8 cellular contexts compared by ENCODE assay signal in genomic region chr12:47990351-47991105, GRCh38. TPM values are rescaled to one million over a fixed set of nuclear protein-coding genes. Genes with fewer than 3 reads are reported as not detected.
A peak's percentile ranks its signal among the peaks of the same experiment; 100 is the strongest.
DNase-seq lines count a peak whose midpoint lies in the region; ATAC-seq and TF ChIP-seq lines count a peak whose summit lies in the region.

No MANE protein-coding gene starts in this region.

- ATAC-seq in GM18907 (IDR thresholded peaks at IDR 0.05; ENCODE audit: unreplicated experiment) = peak; percentile 97
- ATAC-seq in HG02884 (IDR thresholded peaks at IDR 0.05; ENCODE audit: unreplicated experiment) = peak; percentile 96
- peak; percentile 15 for ATAC-seq in esophagus mucosa

- H3K9me3 Mint-ChIP-seq in progenitor cell of endocrine pancreas (ENCODE audit: low read depth) (no peaks in the 10 kb centered on the region), endothelial cell (ENCODE audit: unreplicated experiment) (no peaks in the 10 kb centered on the region)

- no peak for TF ChIP-seq CTCF in progenitor cell of endocrine pancreas (IDR thresholded peaks at IDR 0.05; ENCODE audit: unreplicated experiment)
- no peak for TF ChIP-seq CTCF in BE2C (IDR thresholded peaks at IDR 0.05; ENCODE audit: low read depth, low read length)
- no peak for TF ChIP-seq CTCF in endothelial cell (IDR thresholded peaks at IDR 0.05; ENCODE audit: unreplicated experiment)

- H3K36me3 Mint-ChIP-seq in progenitor cell of endocrine pancreas (ENCODE audit: insufficient read depth) (peaks cover 21% of the 10 kb centered on the region), endothelial cell (ENCODE audit: low read depth, unreplicated experiment) (no peaks in the 10 kb centered on the region)

- no peak overlapping the region for H3K4me3 Mint-ChIP-seq in progenitor cell of endocrine pancreas (ENCODE audit: low read depth)
- no peak overlapping the region for H3K4me3 Mint-ChIP-seq in endothelial cell (ENCODE audit: unreplicated experiment)

- H3K36me3 ChIP-seq in BE2C = no peaks in the 10 kb centered on the region

- H3K4me1 Mint-ChIP-seq in progenitor cell of endocrine pancreas (ENCODE audit: low read depth) = peaks cover 16% of the 10 kb centered on the region
- peaks cover 13% of the 10 kb centered on the region for H3K4me1 Mint-ChIP-seq in endothelial cell (ENCODE audit: unreplicated experiment)

- DNase-seq in SIG-M5 treated with dmso at 0.1 percent for 504 hours (lab: John Stamatoyannopoulos, UW; ENCODE audit: unreplicated experiment) (peak; percentile 81), progenitor cell of endocrine pancreas (ENCODE audit: low spot score, unreplicated experiment) (no peak), NCI-H1436 (lab: John Stamatoyannopoulos, UW) (no peak), BE2C (no peak), endothelial cell (ENCODE audit: low spot score) (no peak)

- H3K27me3 ChIP-seq in BE2C = no peaks in the 10 kb centered on the region; the same call in 1 of the 2 replicates

- no peak overlapping the region for H3K4me3 ChIP-seq in BE2C (ENCODE audit: low read depth, low read length)

- H3K27me3 Mint-ChIP-seq in progenitor cell of endocrine pancreas = no peaks in the 10 kb centered on the region
- peaks cover 17% of the 10 kb centered on the region for H3K27me3 Mint-ChIP-seq in endothelial cell (ENCODE audit: unreplicated experiment)

- no peak overlapping the region for H3K27ac Mint-ChIP-seq in progenitor cell of endocrine pancreas
- no peak overlapping the region for H3K27ac Mint-ChIP-seq in endothelial cell (ENCODE audit: unreplicated experiment)

- peaks cover 8% of the 10 kb centered on the region; the same call in 1 of the 2 replicates for H3K4me1 ChIP-seq in BE2C

- no peaks in the 10 kb centered on the region for H3K9me3 ChIP-seq in BE2C

RNA-seq across cellular contexts. Expression of gene COL2A1, which starts 13.7 kb away (rescaled TPM):
- total RNA-seq in esophagus mucosa (not detected), progenitor cell of endocrine pancreas (424 and 446 TPM in 2 replicates), endothelial cell (ENCODE audit: unreplicated experiment) (1.9 TPM)
- polyA plus RNA-seq in BE2C (2012; ENCODE audit: insufficient read depth, insufficient read length, low read depth) = not detected

RNA-seq across cellular contexts. Expression of gene TMEM106C, which starts 27.1 kb away (rescaled TPM):
- total RNA-seq in esophagus mucosa = 45.4 TPM
- total RNA-seq in progenitor cell of endocrine pancreas = 76.1 and 83.9 TPM in 2 replicates
- polyA plus RNA-seq in BE2C (2012; ENCODE audit: insufficient read depth, insufficient read length, low read depth) = 57.5 TPM
- total RNA-seq in endothelial cell (ENCODE audit: unreplicated experiment) = 41.0 TPM

Comparison
In these comparisons a context has a peak if more than half of its experiments do, and no peak if none do; other contexts are left out.
1. ATAC-seq: peak in every context shown above with its lines; median percentile 97 in GM18907; 96 in HG02884; 15 in esophagus mucosa.
2. RNA of gene COL2A1, which starts 13.7 kb away (total RNA-seq): 424 to 446 TPM in progenitor cell of endocrine pancreas; 1.9 TPM in endothelial cell (single experiment) and not detected in esophagus mucosa (single experiment); every median in the first group is over 100 times any median in the second.